17 cellular contexts compared by ENCODE assay signal in genomic region chr5:58044166-58044565, GRCh38.
"Had no signal": no experiment of that assay in that cellular context is flagged by ENCODE, and none has a peak within 500 bp of the region (broad histone marks: within the 10 kb centered on the region; RNA-seq: fewer than 3 reads in every experiment).

No MANE protein-coding gene starts in this region.

- H3K4me3 ChIP-seq: gastroesophageal sphincter, right atrium auricular region, spleen, testis, tibial nerve had no signal

- H3K9me3 ChIP-seq: gastroesophageal sphincter, right atrium auricular region, spleen, testis, tibial nerve had no signal

- DNase-seq: cortex of kidney; effector memory CD4-positive, alpha-beta T cell; foreskin fibroblast; glutamatergic neuron; kidney; left cardiac atrium; natural killer cell; posterior cingulate gyrus; spleen; stimulated activated CD4-positive, alpha-beta T cell treated with anti-CD3 and anti-CD28 coated beads, Interleukin-2, amount 100 ng/mL, for 24 hours; stimulated activated CD4-positive, alpha-beta T cell treated with anti-CD3 and anti-CD28 coated beads, Interleukin-4, amount 100 ng/mL, for 4 hours; stimulated activated naive B cell treated with anti-CD40 and anti-IgM and Interleukin-4, amounts not matched to agents 10 μg/mL and 1 μg/mL and 100 μg/mL, for 72 hours; stimulated activated naive CD8-positive, alpha-beta T cell treated with anti-CD3 and anti-CD28 coated beads, Interleukin-15, amount 100 ng/mL, for 72 hours; testis had no signal

- H3K27me3 ChIP-seq: gastroesophageal sphincter, right atrium auricular region, spleen, testis, tibial nerve had no signal

- H3K27ac ChIP-seq: gastroesophageal sphincter, right atrium auricular region, testis, tibial nerve had no signal

- H3K4me1 ChIP-seq: gastroesophageal sphincter, spleen, tibial nerve had no signal

- H3K36me3 ChIP-seq: gastroesophageal sphincter, right atrium auricular region, spleen, tibial nerve had no signal
